ENCODE assay signal across 29 cellular contexts in the genomic region with DNA sequence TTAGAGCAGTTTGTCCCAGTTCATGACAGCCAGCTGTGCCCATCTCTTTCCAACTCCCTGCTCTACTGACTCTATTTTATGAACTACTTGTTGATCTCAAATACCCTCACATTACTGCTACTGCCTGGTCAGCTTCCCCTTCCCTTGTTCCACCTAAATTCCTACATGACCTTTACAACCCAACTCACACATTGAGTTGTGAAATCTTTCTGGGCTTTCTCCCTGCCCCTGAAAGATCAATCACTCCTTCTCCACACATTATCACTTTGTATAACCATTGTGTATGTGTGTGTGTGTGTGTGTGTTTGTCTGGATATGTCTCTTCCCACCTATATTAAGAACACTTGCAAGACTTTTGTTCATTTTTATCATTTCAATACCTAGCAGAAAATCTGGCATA. TPM values are rescaled to one million over a fixed set of nuclear protein-coding genes. Genes with fewer than 3 reads are reported as not detected.
"Had no signal": no experiment of that assay in that cellular context is flagged by ENCODE, and none has a peak within 500 bp of the region (broad histone marks: within the 10 kb centered on the region; RNA-seq: fewer than 3 reads in every experiment).

No MANE protein-coding gene starts in this region.

- H3K9me3 ChIP-seq: ovary, prostate gland, suprapubic skin, testis, tibial artery, transverse colon, upper lobe of right lung, uterus had no signal

- H3K4me3 ChIP-seq: neural progenitor cell, ovary, prostate gland, skin epidermis, smooth muscle cell, spleen, suprapubic skin, testis, tibial artery, transverse colon, upper lobe of right lung, uterus had no signal

- ATAC-seq: naive thymus-derived CD4-positive, alpha-beta T cell; natural killer cell; right cardiac atrium; sciatic nerve; stimulated activated memory B cell treated with anti-CD40 and anti-IgM and Interleukin-4, amounts not matched to agents 10 μg/mL and 1 μg/mL and 100 μg/mL, for 72 hours; stimulated activated naive CD8-positive, alpha-beta T cell treated with anti-CD3 and anti-CD28 coated beads, Interleukin-15, amount 100 ng/mL, for 72 hours; stimulated activated naive CD8-positive, alpha-beta T cell treated with anti-CD3 and anti-CD28 coated beads, Interleukin-15, Interleukin-2, amounts not matched to agents 100 U/mL and 50 U/mL, for 24 hours; upper lobe of right lung had no signal

- H3K27ac ChIP-seq: neural progenitor cell, ovary, parathyroid adenoma, prostate gland, skin epidermis, spleen, suprapubic skin, testis, tibial artery, transverse colon, upper lobe of right lung, uterus had no signal

- DNase-seq: naive thymus-derived CD4-positive, alpha-beta T cell; natural killer cell; occipital lobe; ovary; right cardiac atrium; spleen; stimulated activated CD4-positive, alpha-beta T cell treated with anti-CD3 and anti-CD28 coated beads, Interleukin-12 subunit alpha, Interleukin-12 subunit beta, amount 100 ng/mL, for 4 hours; stimulated activated CD4-positive, alpha-beta T cell treated with anti-CD3 and anti-CD28 coated beads, Interleukin-1b, Interleukin-23, amount 100 ng/mL, for 48 hours; stimulated activated CD4-positive, alpha-beta T cell treated with anti-CD3 and anti-CD28 coated beads, Interleukin-4, amount 100 ng/mL, for 1 hour; stimulated activated CD4-positive, alpha-beta T cell treated with anti-CD3 and anti-CD28 coated beads, Interleukin-4, amount 100 ng/mL, for 4 hours; stimulated activated CD8-positive, alpha-beta memory T cell treated with anti-CD3 and anti-CD28 coated beads, Interleukin-4, amount 100 ng/mL, for 48 hours; stimulated activated naive CD4-positive, alpha-beta T cell; stimulated activated naive CD8-positive, alpha-beta T cell treated with anti-CD3 and anti-CD28 coated beads, Interleukin-15, amount 100 ng/mL, for 72 hours; stimulated activated naive CD8-positive, alpha-beta T cell treated with anti-CD3 and anti-CD28 coated beads, Interleukin-15, Interleukin-2, amounts not matched to agents 100 U/mL and 50 U/mL, for 24 hours; substantia nigra; testis; tibial artery; transverse colon; upper lobe of right lung; uterus had no signal

- H3K27me3 ChIP-seq: neural progenitor cell, ovary, spleen, suprapubic skin, testis, tibial artery, transverse colon, upper lobe of right lung, uterus had no signal

- H3K4me1 ChIP-seq: neural progenitor cell, parathyroid adenoma, prostate gland, suprapubic skin, testis, uterus had no signal

- H3K36me3 ChIP-seq: neural progenitor cell, ovary, prostate gland, spleen, suprapubic skin, tibial artery, transverse colon, upper lobe of right lung, uterus had no signal

RNA-seq across cellular contexts. Expression of gene CLIC5, which starts 42.1 kb away (rescaled TPM):
- total RNA-seq: osteoblast had no signal
